In genomic region chr5:98593418-98593817, GRCh38 we compare ENCODE assay signal across 28 cellular contexts.
"Had no signal": no experiment of that assay in that cellular context is flagged by ENCODE, and none has a peak within 500 bp of the region (broad histone marks: within the 10 kb centered on the region; RNA-seq: fewer than 3 reads in every experiment).

No MANE protein-coding gene starts in this region.

- DNase-seq: activated CD4-positive, alpha-beta T cell treated with anti-CD3 and anti-CD28 coated beads for 4 hours; activated CD4-positive, alpha-beta T cell treated with anti-CD3 and anti-CD28 coated beads, Interleukin-2, amount 50 U/mL, for 4 hours; activated CD4-positive, CD25-positive, alpha-beta regulatory T cell; activated effector memory CD4-positive, alpha-beta T cell treated with Interleukin-2 at 50 U/mL for 16 hours; activated naive CD4-positive, alpha-beta T cell treated with Interleukin-2 at 50 U/mL for 16 hours; activated T-cell treated with anti-CD3 and anti-CD28 coated beads for 4 hours; anterior cingulate cortex; dorsolateral prefrontal cortex; effector memory CD8-positive, alpha-beta T cell; gastrocnemius medialis; glutamatergic neuron; left cardiac atrium; mammary epithelial cell; naive B cell; nephron progenitor cell; nucleus accumbens; stimulated activated CD4-positive, alpha-beta T cell treated with anti-CD3 and anti-CD28 coated beads, Interleukin-15, amount 100 ng/mL, for 24 hours; stimulated activated CD4-positive, alpha-beta T cell treated with anti-CD3 and anti-CD28 coated beads, Interleukin-2, amount 100 ng/mL, for 24 hours; stimulated activated naive B cell treated with anti-CD40 and anti-IgM and Interleukin-4, amounts not matched to agents 10 μg/mL and 1 μg/mL and 100 μg/mL, for 72 hours; stomach; T-helper 17 cell; thyroid gland; upper lobe of right lung had no signal

- H3K4me2 ChIP-seq: hepatocyte had no signal

- H2AFZ ChIP-seq: hepatocyte, parathyroid adenoma had no signal

- H3K79me2 ChIP-seq: hepatocyte, parathyroid adenoma had no signal

- H3K4me1 ChIP-seq: gastrocnemius medialis, parathyroid adenoma, right atrium auricular region, thyroid gland, upper lobe of right lung had no signal

- H3K9ac ChIP-seq: parathyroid adenoma had no signal

- ATAC-seq: effector memory CD8-positive, alpha-beta T cell; gastrocnemius medialis; left cardiac atrium; stimulated activated naive B cell treated with anti-CD40 and anti-IgM and Interleukin-4, amounts not matched to agents 10 μg/mL and 1 μg/mL and 100 μg/mL, for 72 hours; T-helper 17 cell; upper lobe of right lung had no signal

- H3K27me3 Mint-ChIP-seq: effector memory CD8-positive, alpha-beta T cell; stimulated activated naive B cell treated with anti-CD40 and anti-IgM and Interleukin-4, amounts not matched to agents 10 μg/mL and 1 μg/mL and 100 μg/mL, for 72 hours; T-helper 17 cell had no signal

- H3K36me3 Mint-ChIP-seq: activated naive CD8-positive, alpha-beta T cell; naive B cell; stimulated activated naive B cell treated with anti-CD40 and anti-IgM and Interleukin-4, amounts not matched to agents 10 μg/mL and 1 μg/mL and 100 μg/mL, for 72 hours had no signal

- H3K4me3 Mint-ChIP-seq: activated naive CD8-positive, alpha-beta T cell; effector memory CD8-positive, alpha-beta T cell; naive B cell; nephron progenitor cell; stimulated activated naive B cell treated with anti-CD40 and anti-IgM and Interleukin-4, amounts not matched to agents 10 μg/mL and 1 μg/mL and 100 μg/mL, for 72 hours; T-helper 17 cell had no signal

- H3K27me3 ChIP-seq: esophagus muscularis mucosa, gastrocnemius medialis, hepatocyte, right atrium auricular region, stomach, thyroid gland, upper lobe of right lung had no signal

- H3K36me3 ChIP-seq: esophagus muscularis mucosa, gastrocnemius medialis, right atrium auricular region, stomach, thyroid gland, upper lobe of right lung had no signal

- H3K4me1 Mint-ChIP-seq: naive B cell; stimulated activated naive B cell treated with anti-CD40 and anti-IgM and Interleukin-4, amounts not matched to agents 10 μg/mL and 1 μg/mL and 100 μg/mL, for 72 hours had no signal

- H3K4me3 ChIP-seq: dorsolateral prefrontal cortex, esophagus muscularis mucosa, gastrocnemius medialis, hepatocyte, right atrium auricular region, stomach, thyroid gland, upper lobe of right lung had no signal

- H3K9me3 ChIP-seq: esophagus muscularis mucosa, gastrocnemius medialis, right atrium auricular region, stomach, thyroid gland, upper lobe of right lung had no signal

- H3K27ac ChIP-seq: dorsolateral prefrontal cortex, esophagus muscularis mucosa, gastrocnemius medialis, hepatocyte, parathyroid adenoma, right atrium auricular region, stomach, thyroid gland, upper lobe of right lung had no signal
